Comparison of ENCODE assay signal across 6 cellular contexts in genomic region chrX:69286546-69286906, GRCh38.
"Had no signal": no experiment of that assay in that cellular context is flagged by ENCODE, and none has a peak within 500 bp of the region (broad histone marks: within the 10 kb centered on the region; RNA-seq: fewer than 3 reads in every experiment).

No MANE protein-coding gene starts in this region.

- H3K27ac ChIP-seq: brain microvascular endothelial cell had no signal

- H3K9me3 ChIP-seq: gastroesophageal sphincter, upper lobe of left lung had no signal

- H3K36me3 ChIP-seq: brain microvascular endothelial cell, gastroesophageal sphincter, upper lobe of left lung had no signal

- H3K36me3 Mint-ChIP-seq: activated naive CD4-positive, alpha-beta T cell treated with anti-CD3 and anti-CD28 coated beads, Interleukin-2, amount 50 U/mL, for 72 hours had no signal

- H3K27me3 ChIP-seq: brain microvascular endothelial cell, gastroesophageal sphincter, upper lobe of left lung had no signal

- H3K27ac Mint-ChIP-seq: activated naive CD4-positive, alpha-beta T cell treated with anti-CD3 and anti-CD28 coated beads, Interleukin-2, amount 50 U/mL, for 72 hours; activated T-cell treated with anti-CD3 and anti-CD28 coated beads, Interleukin-2, amount 50 U/mL, for 24 hours; progenitor cell of endocrine pancreas had no signal

- DNase-seq: brain microvascular endothelial cell had no signal

- H3K9me3 Mint-ChIP-seq: activated naive CD4-positive, alpha-beta T cell treated with anti-CD3 and anti-CD28 coated beads, Interleukin-2, amount 50 U/mL, for 72 hours; activated T-cell treated with anti-CD3 and anti-CD28 coated beads, Interleukin-2, amount 50 U/mL, for 24 hours had no signal
